Comparison of ENCODE assay signal across 24 cellular contexts in genomic region chr1:11116318-11116717, GRCh38. TPM values are rescaled to one million over a fixed set of nuclear protein-coding genes. Genes with fewer than 3 reads are reported as not detected.
DNase-seq lines count a peak whose midpoint lies in the region; ATAC-seq, FAIRE-seq and TF ChIP-seq lines count a peak whose summit lies in the region.
"Had no signal": no experiment of that assay in that cellular context is flagged by ENCODE, and none has a peak within 500 bp of the region (broad histone marks: within the 10 kb centered on the region; RNA-seq: fewer than 3 reads in every experiment).

No MANE protein-coding gene starts in this region.

- H3K4me3 ChIP-seq in HepG2 (replicated peaks in 1 of 3; ENCODE audit: insufficient read depth in 1 of 3, low read depth in 2 of 3, low read length in 3 of 3), result no peak overlapping the region
- H3K4me3 ChIP-seq in right lobe of liver, result no peak overlapping the region
- no peak overlapping the region for H3K4me3 ChIP-seq in Panc1 (ENCODE audit: low read depth in 2 of 2, low read length in 2 of 2)
- H3K4me3 ChIP-seq: BLaER1 had no signal

- TF ChIP-seq EP300 in HepG2 (IDR thresholded peaks at IDR 0.05; ENCODE audit: low read depth in 2 of 2, low read length in 2 of 2), result no peak
- TF ChIP-seq EP300 in HepG2 (CRISPR knock-in tag; IDR thresholded peaks at IDR 0.05; ENCODE audit: borderline replicate concordance), result no peak

- POLR2A ChIA-PET in HepG2 (lab: Yijun Ruan, JAX), result no interaction called here
- POLR2A ChIA-PET in Panc1 (lab: Charles Lee), result no interaction called here
- POLR2A ChIA-PET in WTC11 (lab: Charles Lee), result no interaction called here

- TF ChIP-seq CTCF in HepG2 (CRISPR knock-in tag; IDR thresholded peaks at IDR 0.05) (no peak), right lobe of liver (IDR thresholded peaks at IDR 0.05) (no peak), Panc1 (IDR thresholded peaks at IDR 0.05) (no peak), WTC11 (IDR thresholded peaks at IDR 0.05) (no peak)

- no peak overlapping the region for H3K27ac Mint-ChIP-seq in WTC11
- H3K27ac Mint-ChIP-seq: CD14-positive monocyte; CD4-positive, alpha-beta memory T cell; CD4-positive, CD25-positive, alpha-beta regulatory T cell had no signal

- CTCF ChIA-PET in HepG2 (lab: Yijun Ruan, JAX; ENCODE audit: low intra/inter-chr PET ratio, low total read pairs), result no interaction called here
- CTCF ChIA-PET in Panc1 (lab: Charles Lee), result no interaction called here
- CTCF ChIA-PET in WTC11 (lab: Charles Lee), result no interaction called here

- WGBS in HepG2 (ENCODE audit: low lambda C conversion rate), result 89% methylated on average over 2 of the region's 2 CpGs
- 93% methylated on average over 2 of the region's 2 CpGs for WGBS in right lobe of liver (ENCODE audit: insufficient coverage, low coverage, low lambda C conversion rate, missing lambda C conversion rate)

- H3K27me3 Mint-ChIP-seq in WTC11 (ENCODE audit: low read depth), result no peaks in the 10 kb centered on the region
- H3K27me3 Mint-ChIP-seq: CD4-positive, alpha-beta memory T cell; CD4-positive, CD25-positive, alpha-beta regulatory T cell; CD8-positive, alpha-beta memory T cell had no signal

- H3K36me3 ChIP-seq in HepG2 (replicated peaks in 1 of 2; ENCODE audit: control insufficient read depth in 1 of 2, insufficient read depth in 2 of 2, low read length in 2 of 2) (peaks cover 10 to 38% of the 10 kb centered on the region in 2 experiments; a peak in 4 of 5 replicates), right lobe of liver (peaks cover 4 to 64% (median 32%) of the 10 kb centered on the region in 4 donors), Panc1 (ENCODE audit: control insufficient read depth, insufficient read depth, low read length) (peaks cover 9% of the 10 kb centered on the region; the same call in 1 of the 2 replicates)

- no peak overlapping the region for H3K4me2 ChIP-seq in HepG2 (ENCODE audit: low read depth, low read length)
- H3K4me2 ChIP-seq: BLaER1 had no signal

- H3K4me1 ChIP-seq in HepG2 (ENCODE audit: insufficient read depth, low read length) (no peaks in the 10 kb centered on the region), right lobe of liver (no peaks in the 10 kb centered on the region), Panc1 (ENCODE audit: control insufficient read depth, insufficient read depth, low read length) (no peaks in the 10 kb centered on the region)
- H3K4me1 ChIP-seq: BE2C, BLaER1, Caco-2 had no signal

- no peak overlapping the region for H2AFZ ChIP-seq in HepG2 (ENCODE audit: low read length)

- intact Hi-C loops in HepG2 (cut with micrococcal nuclease; ENCODE audit: unreplicated experiment) (no loop called here), right lobe of liver (cut with DNase I) (no loop called here), Panc1 (cut with micrococcal nuclease; ENCODE audit: unreplicated experiment) (no loop called here)

- peaks cover 38% of the 10 kb centered on the region for H3K36me3 Mint-ChIP-seq in WTC11

- no peaks in the 10 kb centered on the region for H4K20me1 ChIP-seq in HepG2 (ENCODE audit: insufficient read depth, low read length)
- H4K20me1 ChIP-seq: BLaER1 had no signal

- H3K9ac ChIP-seq in HepG2 (ENCODE audit: insufficient read depth, low read depth, low read length), result no peak overlapping the region
- H3K9ac ChIP-seq: BLaER1 had no signal

- TF ChIP-seq POLR2A in HepG2 (IDR thresholded peaks at IDR 0.05; ENCODE audit: insufficient read depth in 1 of 2, low read depth in 2 of 2, low read length in 2 of 2) (no peak), right lobe of liver (IDR thresholded peaks at IDR 0.05) (no peak)

- no peaks in the 10 kb centered on the region for H3K9me3 Mint-ChIP-seq in WTC11
- H3K9me3 Mint-ChIP-seq: CD14-positive monocyte; CD4-positive, alpha-beta memory T cell; CD4-positive, CD25-positive, alpha-beta regulatory T cell; CD8-positive, alpha-beta memory T cell had no signal

- H3K27ac ChIP-seq in HepG2 (ENCODE audit: extremely low read length, insufficient read depth, low read length) (no peak overlapping the region), right lobe of liver (no peak overlapping the region), Panc1 (ENCODE audit: low read length) (no peak overlapping the region)
- H3K27ac ChIP-seq: BLaER1 had no signal

- BruUV-seq in HepG2 (replicated peaks; lab: Mats Ljungman, UMichigan) (no TSS peak), Panc1 (replicated peaks; lab: Mats Ljungman, UMichigan) (TSS peak; percentile 60)

- H3K4me1 Mint-ChIP-seq in WTC11, result no peaks in the 10 kb centered on the region
- H3K4me1 Mint-ChIP-seq: CD14-positive monocyte; CD4-positive, alpha-beta memory T cell; CD4-positive, CD25-positive, alpha-beta regulatory T cell; CD8-positive, alpha-beta memory T cell had no signal

- ATAC-seq in HepG2 (no peak), right lobe of liver (no peak), Panc1 (no peak), WTC11 (no peak), HG03280 (IDR thresholded peaks at IDR 0.05; ENCODE audit: unreplicated experiment) (no peak), HG03196 (IDR thresholded peaks at IDR 0.05; ENCODE audit: unreplicated experiment) (no peak)

- no peak for TF ChIP-seq RAD21 in HepG2 (CRISPR knock-in tag; IDR thresholded peaks at IDR 0.05)

- no peak for FAIRE-seq in HepG2 (lab: Jason Lieb, UNC)
- FAIRE-seq: A204.1, D721Med, G401.6, GM12891, GM19239 had no signal

- H3K9me3 ChIP-seq in HepG2 (ENCODE audit: low read length) (no peaks in the 10 kb centered on the region), right lobe of liver (no peaks in the 10 kb centered on the region), Panc1 (ENCODE audit: control insufficient read depth, insufficient read depth, low read depth, low read length) (no peaks in the 10 kb centered on the region)
- H3K9me3 ChIP-seq: BE2C, BLaER1, Caco-2 had no signal

- DNase-seq in HepG2 (ENCODE audit: low spot score) (no peak), right lobe of liver (no peak), Panc1 (ENCODE audit: low read depth, low spot score) (no peak), WTC11 (ENCODE audit: low spot score) (no peak), NAMALWA (ENCODE audit: low spot score) (no peak)
- DNase-seq: 8988T; ACHN; BE2C; Caco-2; Calu3; CD4-positive, alpha-beta memory T cell; CD4-positive, CD25-positive, alpha-beta regulatory T cell; CD8-positive, alpha-beta memory T cell; DMS79 treated with DMSO at 0.1 percent for 48 hours; GF-D8 had no signal

- H3K79me2 ChIP-seq in HepG2 (ENCODE audit: insufficient read depth, low read length), result no peaks in the 10 kb centered on the region

- H3K27me3 ChIP-seq in HepG2 (ENCODE audit: control insufficient read depth in 1 of 2, insufficient read depth in 2 of 2, low read length in 2 of 2) (no peaks in the 10 kb centered on the region), right lobe of liver (no peaks in the 10 kb centered on the region), Panc1 (ENCODE audit: control insufficient read depth, insufficient read depth, low read length) (no peaks in the 10 kb centered on the region)
- H3K27me3 ChIP-seq: BE2C, BLaER1 had no signal

- no peak overlapping the region for H3K4me3 Mint-ChIP-seq in WTC11
- H3K4me3 Mint-ChIP-seq: CD14-positive monocyte; CD4-positive, alpha-beta memory T cell; CD4-positive, CD25-positive, alpha-beta regulatory T cell; CD8-positive, alpha-beta memory T cell had no signal

- in situ Hi-C loops in HepG2 (cut with HindIII; ENCODE audit: extremely low pct_ligation_motif_present, low pct_unique_long_range_greater_than_20kb) (no loop called here), Panc1 (cut with HindIII; ENCODE audit: low pct_unique_long_range_greater_than_20kb, low sequenced_read_pairs) (no loop called here)

RNA-seq across cellular contexts. Expression of gene EXOSC10, which starts 16.6 kb away (rescaled TPM):
- total RNA-seq in HepG2 (2016; rRNA removed; fragmentation: Illumina TruSeq; extraction: Trizol), result 67.6 and 68.7 TPM in 2 replicates
- 16.6 and 19.3 TPM in 2 replicates for total RNA-seq in HepG2 (2016; cell fraction: cytosol; rRNA removed; fragmentation: Illumina TruSeq; extraction: Trizol; ENCODE audit: low read depth)
- 64.1 and 68.9 TPM in 2 replicates for total RNA-seq in HepG2 (2016; cell fraction: insoluble cytoplasmic fraction; rRNA removed; fragmentation: Illumina TruSeq; extraction: Trizol)
- total RNA-seq in HepG2 (2016; cell fraction: membrane; rRNA removed; fragmentation: Illumina TruSeq; extraction: Trizol), result 19.3 and 22.8 TPM in 2 replicates
- total RNA-seq in HepG2 (2016; cell fraction: nucleus; rRNA removed; fragmentation: Illumina TruSeq; extraction: Trizol), result 56.2 and 67.2 TPM in 2 replicates
- polyA plus RNA-seq in HepG2 (2011; rRNA removed), result 37.4 and 48.4 TPM in 2 replicates
- polyA plus RNA-seq in HepG2 (2011; cell fraction: cytosol; rRNA removed), result 33.5 and 35.4 TPM in 2 replicates
- 128 and 156 TPM in 2 replicates for polyA plus RNA-seq in HepG2 (2011; cell fraction: nucleus; rRNA removed)
- 38.0 and 43.1 TPM in 2 replicates for polyA plus RNA-seq in HepG2 (2012)
- polyA plus RNA-seq in HepG2 (2016; cell fraction: cytosol; fragmentation: Illumina TruSeq; extraction: Trizol; ENCODE audit: low read depth), result 7.9 and 8.4 TPM in 2 replicates
- 64.7 and 72.3 TPM in 2 replicates for polyA plus RNA-seq in HepG2 (2016; cell fraction: insoluble cytoplasmic fraction; fragmentation: Illumina TruSeq; extraction: Trizol; ENCODE audit: low read depth)
- 9.4 and 13.9 TPM in 2 replicates for polyA plus RNA-seq in HepG2 (2016; cell fraction: membrane; fragmentation: Illumina TruSeq; extraction: Trizol; ENCODE audit: low read depth)
- polyA plus RNA-seq in HepG2 (2016; cell fraction: nucleus; fragmentation: Illumina TruSeq; extraction: Trizol; ENCODE audit: insufficient read depth, low read depth), result 144 and 154 TPM in 2 replicates
- 34.2 and 70.1 TPM in 2 replicates for polyA minus RNA-seq in HepG2 (2011; rRNA and poly(A)+ RNA removed; ENCODE audit: low replicate concordance)
- 21.7 and 22.2 TPM in 2 replicates for polyA minus RNA-seq in HepG2 (2011; cell fraction: cytosol; rRNA and poly(A)+ RNA removed)
- 95.5 and 98.0 TPM in 2 replicates for polyA minus RNA-seq in HepG2 (2011; cell fraction: nucleus; rRNA and poly(A)+ RNA removed)
- 10 to 100 TPM; 13.4 to 32.4 (median 20.7) TPM for total RNA-seq in right lobe of liver
- total RNA-seq in Panc1 (2021; ENCODE audit: unreplicated experiment), result 93.1 TPM
- 67.5 TPM for polyA plus RNA-seq in Panc1 (2012; ENCODE audit: insufficient read length)
- 62.8 to 73.0 TPM (median 66.2 TPM) in 3 replicates for total RNA-seq in WTC11 (2021)

RNA-seq across cellular contexts. Expression of gene SRM, which starts 56.5 kb away (rescaled TPM):
- total RNA-seq in HepG2 (2016; rRNA removed; fragmentation: Illumina TruSeq; extraction: Trizol) (30.3 and 31.8 TPM in 2 replicates), right lobe of liver (10 to 100 TPM; 24.3 to 72.8 (median 31.6) TPM), Panc1 (2021; ENCODE audit: unreplicated experiment) (249 TPM), WTC11 (2021) (164 to 200 TPM (median 170 TPM) in 3 replicates)
- 135 and 147 TPM in 2 replicates for total RNA-seq in HepG2 (2016; cell fraction: cytosol; rRNA removed; fragmentation: Illumina TruSeq; extraction: Trizol; ENCODE audit: low read depth)
- total RNA-seq in HepG2 (2016; cell fraction: insoluble cytoplasmic fraction; rRNA removed; fragmentation: Illumina TruSeq; extraction: Trizol), result 25.7 and 30.7 TPM in 2 replicates
- total RNA-seq in HepG2 (2016; cell fraction: membrane; rRNA removed; fragmentation: Illumina TruSeq; extraction: Trizol), result 114 and 136 TPM in 2 replicates
- 26.5 and 27.5 TPM in 2 replicates for total RNA-seq in HepG2 (2016; cell fraction: nucleus; rRNA removed; fragmentation: Illumina TruSeq; extraction: Trizol)
- 27.9 and 28.9 TPM in 2 replicates for polyA plus RNA-seq in HepG2 (2011; rRNA removed)
- polyA plus RNA-seq in HepG2 (2011; cell fraction: cytosol; rRNA removed), result 31.9 and 46.3 TPM in 2 replicates
- 45.6 and 49.3 TPM in 2 replicates for polyA plus RNA-seq in HepG2 (2011; cell fraction: nucleus; rRNA removed)
- polyA plus RNA-seq in HepG2 (2012), result 65.4 and 89.3 TPM in 2 replicates
- 838 and 884 TPM in 2 replicates for polyA plus RNA-seq in HepG2 (2016; cell fraction: cytosol; fragmentation: Illumina TruSeq; extraction: Trizol; ENCODE audit: low read depth)
- polyA plus RNA-seq in HepG2 (2016; cell fraction: insoluble cytoplasmic fraction; fragmentation: Illumina TruSeq; extraction: Trizol; ENCODE audit: low read depth), result 117 and 162 TPM in 2 replicates
- 559 and 572 TPM in 2 replicates for polyA plus RNA-seq in HepG2 (2016; cell fraction: membrane; fragmentation: Illumina TruSeq; extraction: Trizol; ENCODE audit: low read depth)
- 139 and 141 TPM in 2 replicates for polyA plus RNA-seq in HepG2 (2016; cell fraction: nucleus; fragmentation: Illumina TruSeq; extraction: Trizol; ENCODE audit: insufficient read depth, low read depth)
- 88.7 and 179 TPM in 2 replicates for polyA minus RNA-seq in HepG2 (2011; rRNA and poly(A)+ RNA removed; ENCODE audit: low replicate concordance)
- polyA minus RNA-seq in HepG2 (2011; cell fraction: cytosol; rRNA and poly(A)+ RNA removed), result 52.4 and 61.3 TPM in 2 replicates
- 19.2 and 22.9 TPM in 2 replicates for polyA minus RNA-seq in HepG2 (2011; cell fraction: nucleus; rRNA and poly(A)+ RNA removed)
- 413 TPM for polyA plus RNA-seq in Panc1 (2012; ENCODE audit: insufficient read length)

Comparison
In these comparisons a context has a peak if more than half of its experiments do, and no peak if none do; other contexts are left out.
1. Of the 50 proteins assayed by ChIP-seq in both HepG2 and WTC11: peak only in HepG2: none; only in WTC11: none; in both: ZNF121; in neither: 49.